In genomic region chr4:5378002-5378401, GRCh38 we compare ENCODE assay signal across 15 cellular contexts.
A peak's percentile ranks its signal among the peaks of the same experiment; 100 is the strongest.
DNase-seq lines count a peak whose midpoint lies in the region; ATAC-seq and TF ChIP-seq lines count a peak whose summit lies in the region.
"Had no signal": no experiment of that assay in that cellular context is flagged by ENCODE, and none has a peak within 500 bp of the region (broad histone marks: within the 10 kb centered on the region; RNA-seq: fewer than 3 reads in every experiment).

No MANE protein-coding gene starts in this region.

- no peaks in the 10 kb centered on the region for H3K36me3 ChIP-seq in H7 (replicated peaks; ENCODE audit: control insufficient read depth, insufficient read depth, low read length)
- H3K36me3 ChIP-seq: esophagus squamous epithelium had no signal

- no peak overlapping the region for H3K4me3 Mint-ChIP-seq in stimulated activated naive CD8-positive, alpha-beta T cell treated with anti-CD3 and anti-CD28 coated beads, Interleukin-15, amount 100 ng/mL, for 72 hours
- H3K4me3 Mint-ChIP-seq: T-helper 1 cell treated with Interleukin-12 subunit alpha and Interleukin-12 subunit beta and Interleukin-4 antibody, amounts not matched to agents 30 μg/mL and 1 μg/mL, for 36 hours had no signal

- H3K4me1 Mint-ChIP-seq in stimulated activated naive CD8-positive, alpha-beta T cell treated with anti-CD3 and anti-CD28 coated beads, Interleukin-15, amount 100 ng/mL, for 72 hours, result no peaks in the 10 kb centered on the region

- H3K9me3 Mint-ChIP-seq in stimulated activated naive CD8-positive, alpha-beta T cell treated with anti-CD3 and anti-CD28 coated beads, Interleukin-15, amount 100 ng/mL, for 72 hours, result peaks cover 19 to 49% of the 10 kb centered on the region in 2 donors

- H3K27me3 Mint-ChIP-seq in stimulated activated naive CD8-positive, alpha-beta T cell treated with anti-CD3 and anti-CD28 coated beads, Interleukin-15, amount 100 ng/mL, for 72 hours, result peaks cover 9% of the 10 kb centered on the region

- no peak for ATAC-seq in stimulated activated naive CD8-positive, alpha-beta T cell treated with anti-CD3 and anti-CD28 coated beads, Interleukin-15, amount 100 ng/mL, for 72 hours
- ATAC-seq: left colon had no signal

- no peak overlapping the region for H3K27ac ChIP-seq in C4-2B
- H3K27ac ChIP-seq: esophagus squamous epithelium had no signal

- in situ Hi-C loops in SK-MEL-5 (cut with HindIII; ENCODE audit: low pct_unique_long_range_greater_than_20kb, low sequenced_read_pairs), result no loop called here

- DNase-seq in H7, result peak; percentile 52
- peak; percentile 60 for DNase-seq in SK-MEL-5 (ENCODE audit: low read depth, low spot score)
- peak; percentile 24 for DNase-seq in foreskin melanocyte
- DNase-seq in stimulated activated naive CD8-positive, alpha-beta T cell treated with anti-CD3 and anti-CD28 coated beads, Interleukin-15, amount 100 ng/mL, for 72 hours, result no peak
- DNase-seq in activated gamma-delta T cell (lab: John Stamatoyannopoulos, UW), result no peak
- DNase-seq in stimulated activated CD8-positive, alpha-beta memory T cell treated with anti-CD3 and anti-CD28 coated beads, Interleukin-4, amount 100 ng/mL, for 48 hours, result no peak
- DNase-seq in activated CD4-positive, alpha-beta T cell treated with anti-CD3 and anti-CD28 coated beads for 1 hour, result no peak
- DNase-seq: activated CD8-positive, alpha-beta memory T cell treated with anti-CD3 and anti-CD28 coated beads, Interleukin-2, amount 50 U/mL, for 4 hours; amygdala; EL; esophagus squamous epithelium; left colon; stimulated activated CD4-positive, alpha-beta T cell treated with anti-CD3 and anti-CD28 coated beads, Interleukin-4, amount 100 ng/mL, for 24 hours had no signal

- H3K4me3 ChIP-seq in H7 (ENCODE audit: insufficient read depth, low read depth, low read length), result no peak overlapping the region
- H3K4me3 ChIP-seq: esophagus squamous epithelium had no signal

- H3K27me3 ChIP-seq in H7 (ENCODE audit: control insufficient read depth, insufficient read depth, low read length), result no peaks in the 10 kb centered on the region
- H3K27me3 ChIP-seq: esophagus squamous epithelium had no signal

- no peak overlapping the region for H3K27ac Mint-ChIP-seq in stimulated activated naive CD8-positive, alpha-beta T cell treated with anti-CD3 and anti-CD28 coated beads, Interleukin-15, amount 100 ng/mL, for 72 hours
- H3K27ac Mint-ChIP-seq: T-helper 1 cell treated with Interleukin-12 subunit alpha and Interleukin-12 subunit beta and Interleukin-4 antibody, amounts not matched to agents 30 μg/mL and 1 μg/mL, for 36 hours had no signal

- peak; percentile 36 for TF ChIP-seq CTCF in C4-2B (conservative IDR thresholded peaks at IDR 0.05)

Comparison
In these comparisons a context has a peak if more than half of its experiments do, and no peak if none do; other contexts are left out.
1. DNase-seq: peak in H7 (single experiment), SK-MEL-5 (single experiment) and foreskin melanocyte (single experiment); none in stimulated activated naive CD8-positive, alpha-beta T cell treated with anti-CD3 and anti-CD28 coated beads, Interleukin-15, amount 100 ng/mL, for 72 hours (0 of 2), activated gamma-delta T cell (single experiment), stimulated activated CD8-positive, alpha-beta memory T cell treated with anti-CD3 and anti-CD28 coated beads, Interleukin-4, amount 100 ng/mL, for 48 hours (single experiment) and activated CD4-positive, alpha-beta T cell treated with anti-CD3 and anti-CD28 coated beads for 1 hour (single experiment).